ENCODE assay signal across 1 cellular context in genomic region chr19:34260771-34261173, GRCh38.
TF ChIP-seq lines count a peak whose summit lies in the region.

No MANE protein-coding gene starts in this region.

TF ChIP-seq in K562, 482 proteins besides CTCF, POLR2A, EP300 and RAD21 (continued from another document):
- TF ChIP-seq ZNF318 (IDR thresholded peaks at IDR 0.05; ENCODE audit: borderline replicate concordance in 1 of 2, low read depth in 1 of 2) = no peak
- no peak for TF ChIP-seq RCOR1 (IDR thresholded peaks at IDR 0.05; ENCODE audit: borderline replicate concordance in 1 of 2, low read depth in 2 of 2, low read length in 2 of 2)
- TF ChIP-seq POLR2AphosphoS5 (IDR thresholded peaks at IDR 0.05; ENCODE audit: control insufficient read depth, insufficient read depth, low read depth, low read length) = no peak
